ENCODE assay signal across 8 cellular contexts in the genomic region with DNA sequence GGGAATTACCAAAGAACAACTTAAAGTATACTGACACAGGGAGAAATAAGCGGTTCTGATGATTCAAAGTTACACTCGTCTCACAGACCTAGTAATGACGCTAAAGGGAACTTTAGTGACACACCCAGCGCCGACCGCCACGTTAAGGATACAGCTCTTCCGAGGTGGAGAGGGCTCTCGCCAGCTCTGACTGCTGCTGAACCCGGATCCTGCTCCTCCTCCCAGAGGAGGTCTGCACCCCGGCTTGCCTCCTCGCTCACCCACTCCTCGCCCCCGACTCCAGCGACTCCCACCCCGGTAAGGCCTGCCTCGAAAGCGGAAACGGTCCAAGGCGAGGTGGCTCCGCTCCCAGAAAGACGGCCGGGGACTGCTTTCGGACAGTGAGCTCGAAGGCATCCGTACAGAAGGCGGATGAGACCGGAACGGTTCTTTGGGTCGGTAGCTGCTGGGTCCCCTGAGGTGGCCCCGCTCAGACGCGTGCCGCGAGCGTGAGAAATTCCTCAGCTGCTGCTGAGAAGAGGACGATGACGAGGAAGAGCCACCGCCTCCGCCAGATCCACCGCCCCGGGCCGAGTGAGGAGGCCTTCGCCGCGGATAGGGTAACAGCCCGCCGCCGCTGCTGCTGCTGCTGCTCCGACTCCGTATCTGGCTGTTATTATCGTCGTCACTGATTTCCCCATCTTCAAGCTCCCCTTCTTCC. TPM values are rescaled to one million over a fixed set of nuclear protein-coding genes. Genes with fewer than 3 reads are reported as not detected.
DNase-seq lines count a peak whose midpoint lies in the region; ATAC-seq and TF ChIP-seq lines count a peak whose summit lies in the region.

No MANE protein-coding gene starts in this region.

- no peak for TF ChIP-seq CTCF in GM12864 (IDR thresholded peaks at IDR 0.05; ENCODE audit: low read depth, low read length, missing control alignments)
- no peak for TF ChIP-seq CTCF in HCT116 (IDR thresholded peaks at IDR 0.05 in 2 of 3, conservative IDR thresholded peaks at IDR 0.05 in 1 of 3; ENCODE audit: borderline replicate concordance in 1 of 3, insufficient read depth in 1 of 3, low read depth in 2 of 3, low read length in 2 of 3)
- no peak for TF ChIP-seq CTCF in MM.1S (IDR thresholded peaks at IDR 0.05; ENCODE audit: low read length)

- H3K4me1 ChIP-seq in HCT116 (ENCODE audit: control insufficient read depth in 1 of 2, insufficient read depth in 2 of 2, low read length in 2 of 2) (peaks cover 11 to 18% of the 10 kb centered on the region in 2 experiments), MM.1S (ENCODE audit: low read length) (0 out of 2 replicates have a peak, but pooled peaks cover 13% of the 10 kb centered on the region)

- H3K36me3 ChIP-seq in HCT116 (ENCODE audit: control insufficient read depth in 1 of 2, insufficient read depth in 2 of 2, low read length in 2 of 2) (peaks cover 15 to 16% of the 10 kb centered on the region in 2 experiments), MM.1S (replicated peaks; ENCODE audit: insufficient read depth, low read length) (peaks cover 11% of the 10 kb centered on the region; the same call in 1 of the 2 replicates)

- no peak overlapping the region for H2AFZ ChIP-seq in HCT116 (ENCODE audit: low read depth, low read length, poor library complexity, severe bottlenecking)
- peak overlapping the region; percentile 84 for H2AFZ ChIP-seq in MM.1S (ENCODE audit: low read length)

- peak overlapping the region; percentile 75 for H3K4me2 ChIP-seq in HCT116 (ENCODE audit: low read length)
- peak overlapping the region; percentile 93 for H3K4me2 ChIP-seq in MM.1S (ENCODE audit: low read depth, low read length)

- no peak for TF ChIP-seq POLR2A in HCT116 (IDR thresholded peaks at IDR 0.05; ENCODE audit: borderline replicate concordance, extremely low read depth, insufficient read depth, insufficient read length)

- DNase-seq in GM12864 (ENCODE audit: low read depth): peak; percentile 29
- DNase-seq in HCT116 (ENCODE audit: low read depth, low spot score): no peak
- DNase-seq in MM.1S: peak; percentile 60
- peak; percentile 77 for DNase-seq in central memory CD4-positive, alpha-beta T cell
- DNase-seq in left colon: peak; percentile 60 to 84
- DNase-seq in stimulated activated CD4-positive, alpha-beta T cell treated with anti-CD3 and anti-CD28 coated beads, Interleukin-1b, Interleukin-23, amount 100 ng/mL, for 4 hours (ENCODE audit: low read depth in 2 of 2): peak; percentile 60
- DNase-seq in NCI-H2196 (lab: John Stamatoyannopoulos, UW; ENCODE audit: unreplicated experiment): no peak

- no peak for TF ChIP-seq RAD21 in HCT116 (IDR thresholded peaks at IDR 0.05; ENCODE audit: low read depth)

- H3K79me2 ChIP-seq in HCT116 (ENCODE audit: insufficient read depth, low read length) (peaks cover 79% of the 10 kb centered on the region), MM.1S (ENCODE audit: low read length) (peaks cover 80% of the 10 kb centered on the region)

- intact Hi-C loops in HCT116 (cut with micrococcal nuclease): loop anchor here (2.0 kb wide), 1 partner anchor 92 kb away; the partner anchor contains the start of gene RAB21
- intact Hi-C loops in left colon (cut with DNase I, micrococcal nuclease): no loop called here

- RAD21 ChIA-PET in HCT116 (lab: Charles Lee; ENCODE audit: low non-redundant PET in 1 of 2, low total read pairs in 2 of 2, uncharacterized antibody in 2 of 2, unreplicated experiment in 2 of 2): interaction anchor here in 1 of 2 experiments (1.7 kb wide), 1 partner anchor 84 kb away, joined by 6 read pairs; no protein-coding TSS in a partner anchor

- BruUV-seq in HCT116 (replicated peaks; lab: Mats Ljungman, UMichigan): TSS peak; percentile 69

- H3K27me3 ChIP-seq in HCT116 (ENCODE audit: insufficient read depth, low read length): no peaks in the 10 kb centered on the region
- no peaks in the 10 kb centered on the region for H3K27me3 ChIP-seq in MM.1S (replicated peaks; ENCODE audit: insufficient read depth, low read length)

- POLR2A ChIA-PET in HCT116 (lab: Charles Lee): interaction anchor here (1.3 to 2.5 kb wide), 6 partner anchors 9 to 80 kb away, joined by 3 to 19 read pairs (median 5); partner anchors contain the start of gene TMEM19

- CTCF ChIA-PET in HCT116 (lab: Charles Lee): interaction anchor here (1.6 to 2.2 kb wide), 4 partner anchors 14 to 117 kb away, joined by 4 to 11 read pairs (median 6); partner anchors contain the start of gene TMEM19

- H3K9me3 ChIP-seq in HCT116 (ENCODE audit: control insufficient read depth in 1 of 2, insufficient read depth in 1 of 2, low read depth in 1 of 2, low read length in 2 of 2): no peaks in the 10 kb centered on the region
- no peaks in the 10 kb centered on the region for H3K9me3 ChIP-seq in MM.1S (replicated peaks; ENCODE audit: insufficient read depth, low read length)

- H3F3A ChIP-seq in MM.1S (ENCODE audit: insufficient read depth, low read length): peaks cover 25% of the 10 kb centered on the region

- H3K9me2 ChIP-seq in HCT116 (ENCODE audit: insufficient read depth) (peaks cover 2% of the 10 kb centered on the region; the same call in 1 of the 2 replicates), MM.1S (replicated peaks; ENCODE audit: insufficient read depth, low read length) (no peaks in the 10 kb centered on the region)

- peak; percentile 26 for ATAC-seq in HCT116
- ATAC-seq in activated CD4-positive, CD25-positive, alpha-beta regulatory T cell treated with anti-CD3 and anti-CD28 coated beads, Interleukin-2, amount 50 U/mL, for 24 hours: peak; percentile 70 to 73
- peak; percentile 54 for ATAC-seq in left colon

- H3K27ac ChIP-seq in HCT116 (ENCODE audit: low read depth, low read length) (peak overlapping the region; percentile 80), MM.1S (ENCODE audit: low read length) (peak overlapping the region; percentile 80)

- H3K9ac ChIP-seq in HCT116 (ENCODE audit: low read length) (peak overlapping the region; percentile 87), MM.1S (ENCODE audit: low read length) (peak overlapping the region; percentile 88)

- H4K20me1 ChIP-seq in HCT116 (ENCODE audit: insufficient read depth) (peaks cover 11% of the 10 kb centered on the region; the same call in 1 of the 2 replicates), MM.1S (ENCODE audit: insufficient read depth, low read length) (peaks cover 4% of the 10 kb centered on the region; the same call in 1 of the 2 replicates)

- H3K4me3 ChIP-seq in GM12864 (ENCODE audit: low read depth, low read length): peak overlapping the region; percentile 78
- H3K4me3 ChIP-seq in HCT116 (replicated peaks in 1 of 2; ENCODE audit: low read depth in 1 of 2, low read length in 2 of 2): peak overlapping the region; percentile 81 to 97
- H3K4me3 ChIP-seq in MM.1S (ENCODE audit: low read length): peak overlapping the region; percentile 85

TF ChIP-seq in HCT116, 20 proteins besides CTCF, POLR2A, EP300 and RAD21:
- TF ChIP-seq ELF1 (IDR thresholded peaks at IDR 0.05; ENCODE audit: borderline replicate concordance, low read depth) (no peak), ATF3 (IDR thresholded peaks at IDR 0.05) (no peak), ZFX (IDR thresholded peaks at IDR 0.05) (peak; percentile 79), TCF7L2 (IDR thresholded peaks at IDR 0.05; ENCODE audit: borderline replicate concordance, extremely low read depth, insufficient read depth, insufficient read length) (no peak), ZNF274 (IDR thresholded peaks at IDR 0.05; ENCODE audit: low read depth, low read length) (no peak)

RNA-seq across cellular contexts. Expression of gene ZFC3H1, which starts 0.6 kb away (rescaled TPM):
- total RNA-seq in HCT116 (2021; ENCODE audit: unreplicated experiment): 37.1 TPM
- polyA plus RNA-seq in HCT116 (2012): 6.5 and 11.6 TPM in 2 replicates
- total RNA-seq in left colon: 10 to 100 TPM; 41.3 to 42.1 TPM

RNA-seq across cellular contexts. Expression of gene THAP2, which starts 1.1 kb away (rescaled TPM):
- total RNA-seq in HCT116 (2021; ENCODE audit: unreplicated experiment): 3.7 TPM
- polyA plus RNA-seq in HCT116 (2012): 1.4 and 2.5 TPM in 2 replicates
- total RNA-seq in left colon: 1 to 10 TPM; 2.1 to 3.5 TPM

RNA-seq across cellular contexts. Expression of gene TMEM19, which starts 22.9 kb away (rescaled TPM):
- total RNA-seq in HCT116 (2021; ENCODE audit: unreplicated experiment) (18.9 TPM), left colon (10 to 100 TPM; 41.9 to 48.8 TPM)
- polyA plus RNA-seq in HCT116 (2012): 11.0 and 12.4 TPM in 2 replicates

Comparison
In these comparisons a context has a peak if more than half of its experiments do, and no peak if none do; other contexts are left out.
1. DNase-seq: peak in GM12864 (single experiment), MM.1S (single experiment), central memory CD4-positive, alpha-beta T cell (single experiment), left colon (2 of 2) and stimulated activated CD4-positive, alpha-beta T cell treated with anti-CD3 and anti-CD28 coated beads, Interleukin-1b, Interleukin-23, amount 100 ng/mL, for 4 hours (2 of 2); none in HCT116 (single experiment) and NCI-H2196 (single experiment).
2. Peak in every context shown above with its lines, with median percentiles within 50 percentile points of each other: H3K4me3 ChIP-seq and ATAC-seq.